In genomic region chr9:136526625-136527066, GRCh38 we compare ENCODE assay signal across 1 cellular context.
TF ChIP-seq lines count a peak whose summit lies in the region.

No MANE protein-coding gene starts in this region.

TF ChIP-seq in K562, 482 proteins besides CTCF, POLR2A, EP300 and RAD21:
- TF ChIP-seq PREB (CRISPR knock-in tag; IDR thresholded peaks at IDR 0.05) (no peak), GTF2A2 (tag; IDR thresholded peaks at IDR 0.05) (no peak), POU5F1 (IDR thresholded peaks at IDR 0.05; ENCODE audit: borderline replicate concordance, low read depth, low read length, partially characterized antibody) (no peak), ARID2 (IDR thresholded peaks at IDR 0.05) (no peak), CEBPB (tag; IDR thresholded peaks at IDR 0.05) (no peak), NCOA4 (IDR thresholded peaks at IDR 0.05; ENCODE audit: partially characterized antibody) (no peak), CBFB (CRISPR knock-in tag; IDR thresholded peaks at IDR 0.05) (no peak), RFX1 (IDR thresholded peaks at IDR 0.05) (no peak), NKRF (IDR thresholded peaks at IDR 0.05; ENCODE audit: borderline replicate concordance) (no peak), CGGBP1 (CRISPR knock-in tag; IDR thresholded peaks at IDR 0.05) (no peak), NCOA1 (IDR thresholded peaks at IDR 0.05; ENCODE audit: low read depth) (no peak), MEIS2 (IDR thresholded peaks at IDR 0.05; ENCODE audit: partially characterized antibody) (peak; percentile 65), CBFA2T3 (IDR thresholded peaks at IDR 0.05) (peak; percentile 32; the same call in 1 of the 2 replicates), HDGF (IDR thresholded peaks at IDR 0.05) (no peak), CHAMP1 (IDR thresholded peaks at IDR 0.05) (no peak), KLF6 (CRISPR knock-in tag; IDR thresholded peaks at IDR 0.05; ENCODE audit: borderline replicate concordance) (no peak), TFE3 (CRISPR knock-in tag; IDR thresholded peaks at IDR 0.05) (no peak), ZNF551 (CRISPR knock-in tag; IDR thresholded peaks at IDR 0.05) (no peak), TAL1 (IDR thresholded peaks at IDR 0.05) (no peak), BRCA1 (IDR thresholded peaks at IDR 0.05) (no peak), BRCA1 (CRISPR knock-in tag; IDR thresholded peaks at IDR 0.05) (no peak), CREB3L1 (IDR thresholded peaks at IDR 0.05; ENCODE audit: borderline replicate concordance, low read depth) (0 out of 2 replicates have a peak, but pooled peaks have one; percentile 21), PYGO2 (tag; IDR thresholded peaks at IDR 0.05) (no peak), SAFB (IDR thresholded peaks at IDR 0.05; ENCODE audit: borderline replicate concordance, low read depth, low read length) (no peak), PTBP1 (IDR thresholded peaks at IDR 0.05; ENCODE audit: low read depth, low read length) (no peak), ZNF76 (CRISPR knock-in tag; IDR thresholded peaks at IDR 0.05; ENCODE audit: borderline replicate concordance) (no peak), DDX20 (tag; IDR thresholded peaks at IDR 0.05; ENCODE audit: low read depth) (no peak), ZNF408 (CRISPR knock-in tag; IDR thresholded peaks at IDR 0.05; ENCODE audit: low read depth) (no peak), TCF7L2 (IDR thresholded peaks at IDR 0.05; ENCODE audit: low read depth, low read length) (no peak), ETS2 (tag; IDR thresholded peaks at IDR 0.05; ENCODE audit: borderline replicate concordance, poor library complexity, severe bottlenecking) (no peak), MTF1 (CRISPR knock-in tag; IDR thresholded peaks at IDR 0.05; ENCODE audit: borderline replicate concordance) (no peak), BRD4 (IDR thresholded peaks at IDR 0.05) (no peak), CBX5 (IDR thresholded peaks at IDR 0.05; ENCODE audit: borderline replicate concordance, low read depth) (no peak), SMARCE1 (IDR thresholded peaks at IDR 0.05) (no peak), HDAC3 (IDR thresholded peaks at IDR 0.05; ENCODE audit: borderline replicate concordance, partially characterized antibody) (no peak), ZNF77 (CRISPR knock-in tag; IDR thresholded peaks at IDR 0.05) (no peak), ESRRA (IDR thresholded peaks at IDR 0.05; ENCODE audit: borderline replicate concordance, low read depth) (no peak), TEAD4 (IDR thresholded peaks at IDR 0.05; ENCODE audit: low read length) (no peak), TEAD4 (CRISPR knock-in tag; IDR thresholded peaks at IDR 0.05; ENCODE audit: borderline replicate concordance) (no peak), L3MBTL2 (IDR thresholded peaks at IDR 0.05) (0 out of 2 replicates have a peak, but pooled peaks have one; percentile 25)
- TF ChIP-seq, protein P1, sequence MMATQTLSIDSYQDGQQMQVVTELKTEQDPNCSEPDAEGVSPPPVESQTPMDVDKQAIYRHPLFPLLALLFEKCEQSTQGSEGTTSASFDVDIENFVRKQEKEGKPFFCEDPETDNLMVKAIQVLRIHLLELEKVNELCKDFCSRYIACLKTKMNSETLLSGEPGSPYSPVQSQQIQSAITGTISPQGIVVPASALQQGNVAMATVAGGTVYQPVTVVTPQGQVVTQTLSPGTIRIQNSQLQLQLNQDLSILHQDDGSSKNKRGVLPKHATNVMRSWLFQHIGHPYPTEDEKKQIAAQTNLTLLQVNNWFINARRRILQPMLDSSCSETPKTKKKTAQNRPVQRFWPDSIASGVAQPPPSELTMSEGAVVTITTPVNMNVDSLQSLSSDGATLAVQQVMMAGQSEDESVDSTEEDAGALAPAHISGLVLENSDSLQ (IDR thresholded peaks at IDR 0.05), result peak; percentile 29; the same call in 1 of the 2 replicates
